In genomic region chr9:98022447-98022846, GRCh38 we compare ENCODE assay signal across 15 cellular contexts. TPM values are rescaled to one million over a fixed set of nuclear protein-coding genes. Genes with fewer than 3 reads are reported as not detected.
DNase-seq lines count a peak whose midpoint lies in the region; ATAC-seq and TF ChIP-seq lines count a peak whose summit lies in the region.
"Had no signal": no experiment of that assay in that cellular context is flagged by ENCODE, and none has a peak within 500 bp of the region (broad histone marks: within the 10 kb centered on the region; RNA-seq: fewer than 3 reads in every experiment).

No MANE protein-coding gene starts in this region.

- CTCF ChIA-PET in activated CD4-positive, alpha-beta T cell treated with anti-CD3 and anti-CD28 coated beads for 36 hours (lab: Charles Lee) = interaction anchor here (0.7 to 3.8 kb wide), 2 partner anchors 12 to 60 kb away, joined by 3 to 17 read pairs; no protein-coding TSS in a partner anchor

- TF ChIP-seq CTCF in endothelial cell (IDR thresholded peaks at IDR 0.05; ENCODE audit: unreplicated experiment) (no peak), progenitor cell of endocrine pancreas (IDR thresholded peaks at IDR 0.05; ENCODE audit: unreplicated experiment) (no peak)

- POLR2A ChIA-PET in activated CD4-positive, alpha-beta T cell treated with anti-CD3 and anti-CD28 coated beads for 36 hours (lab: Charles Lee) = no interaction called here

- intact Hi-C loops in activated CD4-positive, alpha-beta T cell treated with anti-CD3 and anti-CD28 coated beads for 36 hours (cut with DNase I, micrococcal nuclease) = no loop called here

- ATAC-seq in activated CD4-positive, alpha-beta T cell treated with anti-CD3 and anti-CD28 coated beads for 36 hours = no peak
- no peak for ATAC-seq in GM18519 (IDR thresholded peaks at IDR 0.05; ENCODE audit: low FRiP score, unreplicated experiment)
- ATAC-seq: activated T-cell treated with anti-CD3 and anti-CD28 coated beads, Interleukin-2, amount 50 U/mL, for 4 hours had no signal

- H3K4me3 Mint-ChIP-seq in endothelial cell (ENCODE audit: unreplicated experiment) (no peak overlapping the region), progenitor cell of endocrine pancreas (ENCODE audit: low read depth) (no peak overlapping the region)
- no peak overlapping the region for H3K4me3 Mint-ChIP-seq in activated CD4-positive, alpha-beta T cell treated with anti-CD3 and anti-CD28 coated beads for 36 hours
- H3K4me3 Mint-ChIP-seq: activated CD4-positive, alpha-beta T cell treated with anti-CD3 and anti-CD28 coated beads, Interleukin-2, amount 10 ng/mL, durations not matched to agents 24 days and 14 days; activated naive CD8-positive, alpha-beta T cell treated with anti-CD3 and anti-CD28 coated beads for 36 hours; activated T-cell treated with anti-CD3 and anti-CD28 coated beads, Interleukin-2, amount 50 U/mL, for 4 hours; B cell had no signal

- H3K4me1 Mint-ChIP-seq in endothelial cell (ENCODE audit: unreplicated experiment) (peaks cover 15% of the 10 kb centered on the region), progenitor cell of endocrine pancreas (ENCODE audit: low read depth) (no peaks in the 10 kb centered on the region)
- no peaks in the 10 kb centered on the region for H3K4me1 Mint-ChIP-seq in activated CD4-positive, alpha-beta T cell treated with anti-CD3 and anti-CD28 coated beads for 36 hours
- H3K4me1 Mint-ChIP-seq: activated CD4-positive, alpha-beta T cell treated with anti-CD3 and anti-CD28 coated beads, Interleukin-2, amount 10 ng/mL, durations not matched to agents 24 days and 14 days; activated naive CD8-positive, alpha-beta T cell treated with anti-CD3 and anti-CD28 coated beads for 36 hours; B cell had no signal

- peak overlapping the region; percentile 36 for H3K27ac Mint-ChIP-seq in endothelial cell (ENCODE audit: unreplicated experiment)
- peak overlapping the region; percentile 62 for H3K27ac Mint-ChIP-seq in progenitor cell of endocrine pancreas
- no peak overlapping the region for H3K27ac Mint-ChIP-seq in activated CD4-positive, alpha-beta T cell treated with anti-CD3 and anti-CD28 coated beads for 36 hours
- H3K27ac Mint-ChIP-seq: activated naive CD8-positive, alpha-beta T cell treated with anti-CD3 and anti-CD28 coated beads for 36 hours; B cell had no signal

- peak; percentile 73 for DNase-seq in EH (ENCODE audit: low read depth)
- peak; percentile 28 for DNase-seq in LHCN-M2 (ENCODE audit: low read depth)
- DNase-seq in endothelial cell (ENCODE audit: low spot score) = no peak
- DNase-seq in progenitor cell of endocrine pancreas (ENCODE audit: low spot score, unreplicated experiment) = no peak
- no peak for DNase-seq in HuH-7 (ENCODE audit: low spot score)
- no peak for DNase-seq in activated effector memory CD4-positive, alpha-beta T cell treated with anti-CD3 and anti-CD28 coated beads, Interleukin-2, amount 50 U/mL, for 16 hours
- DNase-seq in activated CD4-positive, alpha-beta T cell treated with anti-CD3 and anti-CD28 coated beads for 36 hours = no peak
- DNase-seq: activated CD4-positive, alpha-beta T cell treated with anti-CD3 and anti-CD28 coated beads, Interleukin-2, amount 10 ng/mL, durations not matched to agents 24 days and 14 days; activated naive CD8-positive, alpha-beta T cell treated with anti-CD3 and anti-CD28 coated beads for 36 hours; activated T-cell treated with anti-CD3 and anti-CD28 coated beads, Interleukin-2, amount 50 U/mL, for 4 hours; GDM1; NCI-H1105 treated with DMSO at 0.1 percent for 48 hours; PC-9 had no signal

- H3K36me3 Mint-ChIP-seq in endothelial cell (ENCODE audit: low read depth, unreplicated experiment) (peaks cover 4% of the 10 kb centered on the region), progenitor cell of endocrine pancreas (ENCODE audit: insufficient read depth) (peaks cover 9% of the 10 kb centered on the region)
- peaks cover 29% of the 10 kb centered on the region for H3K36me3 Mint-ChIP-seq in activated CD4-positive, alpha-beta T cell treated with anti-CD3 and anti-CD28 coated beads for 36 hours (ENCODE audit: low read depth)

- H3K27me3 Mint-ChIP-seq in endothelial cell (ENCODE audit: unreplicated experiment) = peaks cover 2% of the 10 kb centered on the region
- H3K27me3 Mint-ChIP-seq in progenitor cell of endocrine pancreas = no peaks in the 10 kb centered on the region
- H3K27me3 Mint-ChIP-seq in activated CD4-positive, alpha-beta T cell treated with anti-CD3 and anti-CD28 coated beads for 36 hours = no peaks in the 10 kb centered on the region
- H3K27me3 Mint-ChIP-seq: activated CD4-positive, alpha-beta T cell treated with anti-CD3 and anti-CD28 coated beads, Interleukin-2, amount 10 ng/mL, durations not matched to agents 24 days and 14 days; activated naive CD8-positive, alpha-beta T cell treated with anti-CD3 and anti-CD28 coated beads for 36 hours; B cell had no signal

- H3K9me3 Mint-ChIP-seq in endothelial cell (ENCODE audit: unreplicated experiment) (no peaks in the 10 kb centered on the region), progenitor cell of endocrine pancreas (ENCODE audit: low read depth) (no peaks in the 10 kb centered on the region)
- no peaks in the 10 kb centered on the region for H3K9me3 Mint-ChIP-seq in activated CD4-positive, alpha-beta T cell treated with anti-CD3 and anti-CD28 coated beads for 36 hours (ENCODE audit: low read depth)
- H3K9me3 Mint-ChIP-seq: activated CD4-positive, alpha-beta T cell treated with anti-CD3 and anti-CD28 coated beads, Interleukin-2, amount 10 ng/mL, durations not matched to agents 24 days and 14 days; activated naive CD8-positive, alpha-beta T cell treated with anti-CD3 and anti-CD28 coated beads for 36 hours; activated T-cell treated with anti-CD3 and anti-CD28 coated beads, Interleukin-2, amount 50 U/mL, for 4 hours had no signal

RNA-seq across cellular contexts. Expression of gene NANS, which starts 34.1 kb away (rescaled TPM):
- total RNA-seq in LHCN-M2 (2014; rRNA removed) = 68.0 and 73.1 TPM in 2 replicates
- polyA plus RNA-seq in LHCN-M2 (2012) = 92.9 TPM
- 41.4 TPM for total RNA-seq in endothelial cell (ENCODE audit: unreplicated experiment)
- 31.9 and 33.8 TPM in 2 replicates for total RNA-seq in progenitor cell of endocrine pancreas
- 10 to 100 TPM; 45.9 to 47.7 TPM for total RNA-seq in activated CD4-positive, alpha-beta T cell treated with anti-CD3 and anti-CD28 coated beads for 36 hours

RNA-seq across cellular contexts. Expression of gene ANP32B, which starts 39.3 kb away (rescaled TPM):
- 9.9 and 15.7 TPM in 2 replicates for total RNA-seq in LHCN-M2 (2014; rRNA removed)
- 184 TPM for polyA plus RNA-seq in LHCN-M2 (2012)
- total RNA-seq in endothelial cell (ENCODE audit: unreplicated experiment) = 108 TPM
- total RNA-seq in progenitor cell of endocrine pancreas = 153 and 156 TPM in 2 replicates
- total RNA-seq in activated CD4-positive, alpha-beta T cell treated with anti-CD3 and anti-CD28 coated beads for 36 hours = 100 to 1,000 TPM; 367 to 440 TPM

Comparison
In these comparisons a context has a peak if more than half of its experiments do, and no peak if none do; other contexts are left out.
1. DNase-seq: peak in EH (single experiment) and LHCN-M2 (single experiment); none in endothelial cell (single experiment), progenitor cell of endocrine pancreas (single experiment), HuH-7 (single experiment), activated effector memory CD4-positive, alpha-beta T cell treated with anti-CD3 and anti-CD28 coated beads, Interleukin-2, amount 50 U/mL, for 16 hours (single experiment) and activated CD4-positive, alpha-beta T cell treated with anti-CD3 and anti-CD28 coated beads for 36 hours (single experiment).